ENCODE assay signal across 1 cellular context in the genomic region with DNA sequence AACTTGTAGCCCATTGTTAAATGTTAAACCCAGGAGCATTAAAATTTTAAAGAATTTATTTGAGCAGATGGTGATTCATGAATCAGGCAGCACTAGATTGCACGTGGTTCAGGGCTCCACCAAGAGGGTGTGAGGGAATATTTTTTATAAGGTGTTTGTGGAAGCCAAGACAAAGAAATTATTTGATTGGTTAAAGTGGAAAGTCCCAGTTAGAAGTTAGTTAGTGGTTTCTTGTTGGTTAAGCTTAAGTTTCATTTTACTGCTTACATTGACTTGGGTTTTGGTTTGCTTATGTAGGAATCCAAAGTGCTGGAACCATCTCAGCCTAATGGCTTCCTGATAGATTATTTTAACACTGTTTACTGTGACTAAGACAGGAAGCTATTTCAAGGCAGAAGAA.
TF ChIP-seq lines count a peak whose summit lies in the region.

No MANE protein-coding gene starts in this region.

TF ChIP-seq in WTC11, 78 proteins besides CTCF, POLR2A, EP300 and RAD21 (continued from another document):
- TF ChIP-seq, protein P1, sequence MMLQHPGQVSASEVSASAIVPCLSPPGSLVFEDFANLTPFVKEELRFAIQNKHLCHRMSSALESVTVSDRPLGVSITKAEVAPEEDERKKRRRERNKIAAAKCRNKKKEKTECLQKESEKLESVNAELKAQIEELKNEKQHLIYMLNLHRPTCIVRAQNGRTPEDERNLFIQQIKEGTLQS (CRISPR knock-in tag; conservative IDR thresholded peaks at IDR 0.05), result no peak
- TF ChIP-seq RELA (CRISPR knock-in tag; IDR thresholded peaks at IDR 0.05; ENCODE audit: borderline replicate concordance), result no peak
- TF ChIP-seq ZNF416 (CRISPR knock-in tag; IDR thresholded peaks at IDR 0.05), result no peak
- TF ChIP-seq, protein P2, sequence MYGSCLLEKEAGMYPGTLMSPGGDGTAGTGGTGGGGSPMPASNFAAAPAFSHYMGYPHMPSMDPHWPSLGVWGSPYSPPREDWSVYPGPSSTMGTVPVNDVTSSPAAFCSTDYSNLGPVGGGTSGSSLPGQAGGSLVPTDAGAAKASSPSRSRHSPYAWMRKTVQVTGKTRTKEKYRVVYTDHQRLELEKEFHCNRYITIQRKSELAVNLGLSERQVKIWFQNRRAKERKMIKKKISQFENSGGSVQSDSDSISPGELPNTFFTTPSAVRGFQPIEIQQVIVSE (CRISPR knock-in tag; IDR thresholded peaks at IDR 0.05; ENCODE audit: borderline replicate concordance), result no peak
- no peak for TF ChIP-seq ZMAT4 (CRISPR knock-in tag; IDR thresholded peaks at IDR 0.05)
- no peak for TF ChIP-seq ZNF232 (CRISPR knock-in tag; IDR thresholded peaks at IDR 0.05)
- TF ChIP-seq MYBL2 (CRISPR knock-in tag; IDR thresholded peaks at IDR 0.05), result no peak
- TF ChIP-seq, protein P3, sequence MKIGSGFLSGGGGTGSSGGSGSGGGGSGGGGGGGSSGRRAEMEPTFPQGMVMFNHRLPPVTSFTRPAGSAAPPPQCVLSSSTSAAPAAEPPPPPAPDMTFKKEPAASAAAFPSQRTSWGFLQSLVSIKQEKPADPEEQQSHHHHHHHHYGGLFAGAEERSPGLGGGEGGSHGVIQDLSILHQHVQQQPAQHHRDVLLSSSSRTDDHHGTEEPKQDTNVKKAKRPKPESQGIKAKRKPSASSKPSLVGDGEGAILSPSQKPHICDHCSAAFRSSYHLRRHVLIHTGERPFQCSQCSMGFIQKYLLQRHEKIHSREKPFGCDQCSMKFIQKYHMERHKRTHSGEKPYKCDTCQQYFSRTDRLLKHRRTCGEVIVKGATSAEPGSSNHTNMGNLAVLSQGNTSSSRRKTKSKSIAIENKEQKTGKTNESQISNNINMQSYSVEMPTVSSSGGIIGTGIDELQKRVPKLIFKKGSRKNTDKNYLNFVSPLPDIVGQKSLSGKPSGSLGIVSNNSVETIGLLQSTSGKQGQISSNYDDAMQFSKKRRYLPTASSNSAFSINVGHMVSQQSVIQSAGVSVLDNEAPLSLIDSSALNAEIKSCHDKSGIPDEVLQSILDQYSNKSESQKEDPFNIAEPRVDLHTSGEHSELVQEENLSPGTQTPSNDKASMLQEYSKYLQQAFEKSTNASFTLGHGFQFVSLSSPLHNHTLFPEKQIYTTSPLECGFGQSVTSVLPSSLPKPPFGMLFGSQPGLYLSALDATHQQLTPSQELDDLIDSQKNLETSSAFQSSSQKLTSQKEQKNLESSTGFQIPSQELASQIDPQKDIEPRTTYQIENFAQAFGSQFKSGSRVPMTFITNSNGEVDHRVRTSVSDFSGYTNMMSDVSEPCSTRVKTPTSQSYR (CRISPR knock-in tag; IDR thresholded peaks at IDR 0.05), result no peak
- no peak for TF ChIP-seq ERG (CRISPR knock-in tag; IDR thresholded peaks at IDR 0.05)
- no peak for TF ChIP-seq ETV6 (CRISPR knock-in tag; IDR thresholded peaks at IDR 0.05)
- no peak for TF ChIP-seq SOX15 (CRISPR knock-in tag; IDR thresholded peaks at IDR 0.05)
- TF ChIP-seq ZNF396 (CRISPR knock-in tag; IDR thresholded peaks at IDR 0.05; ENCODE audit: borderline replicate concordance), result no peak
